Comparison of ENCODE assay signal across 1 cellular context in genomic region chr9:4284925-4285324, GRCh38.
TF ChIP-seq lines count a peak whose summit lies in the region.

No MANE protein-coding gene starts in this region.

TF ChIP-seq in HepG2, 621 proteins besides CTCF, POLR2A, EP300 and RAD21 (continued from another document):
- TF ChIP-seq ZBED4 (CRISPR knock-in tag; IDR thresholded peaks at IDR 0.05; ENCODE audit: borderline replicate concordance): no peak
